Comparison of ENCODE assay signal across 1 cellular context in the genomic region with DNA sequence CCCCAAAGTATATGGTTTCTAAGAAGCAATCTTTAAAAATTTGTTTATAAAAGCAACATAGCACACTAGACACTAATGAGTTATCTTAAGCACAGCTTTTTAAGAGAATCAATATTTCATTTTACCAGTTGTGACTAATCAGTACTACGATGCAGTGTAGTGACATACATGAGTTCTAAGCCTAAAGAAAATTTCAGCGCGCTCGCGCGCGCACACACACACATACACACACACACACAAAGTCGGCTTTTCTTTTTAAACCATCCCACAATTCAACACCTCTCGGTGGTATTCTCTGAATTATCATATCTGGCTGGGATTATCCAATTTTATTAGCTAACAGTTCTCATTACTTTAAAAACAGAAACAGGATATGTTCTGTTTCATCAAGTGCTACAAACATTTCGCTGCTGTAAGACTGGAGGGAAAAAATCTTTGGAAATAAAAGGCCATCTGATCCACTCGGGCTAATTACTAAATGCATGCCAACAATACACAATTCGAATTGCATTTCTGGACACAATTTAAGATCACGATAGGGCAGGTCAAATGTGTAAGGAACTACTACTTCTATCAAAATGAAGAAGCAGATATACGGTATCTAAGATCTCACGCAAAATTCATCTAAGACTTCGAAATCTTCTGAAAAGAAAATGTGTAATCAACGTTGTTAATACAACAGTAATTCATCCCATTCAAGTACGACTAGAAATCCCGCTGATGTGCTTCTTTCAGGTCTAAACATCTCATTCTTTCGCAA.
TF ChIP-seq lines count a peak whose summit lies in the region.

No MANE protein-coding gene starts in this region.

TF ChIP-seq in HEK293, 187 proteins besides CTCF, POLR2A, EP300 and RAD21 (continued from another document):
- no peak for TF ChIP-seq SP2 (tag by site-specific recombination; IDR thresholded peaks at IDR 0.05)
- TF ChIP-seq ZNF521 (tag by site-specific recombination; IDR thresholded peaks at IDR 0.05) = no peak
- no peak for TF ChIP-seq ZNF555 (tag by site-specific recombination; conservative IDR thresholded peaks at IDR 0.05)
- no peak for TF ChIP-seq ZNF785 (tag by site-specific recombination; IDR thresholded peaks at IDR 0.05)
- TF ChIP-seq ZNF121 (tag by site-specific recombination; IDR thresholded peaks at IDR 0.05) = no peak
- TF ChIP-seq MYNN (tag by site-specific recombination; IDR thresholded peaks at IDR 0.05; ENCODE audit: borderline replicate concordance) = 0 out of 2 replicates have a peak, but pooled peaks have one; percentile 24
- no peak for TF ChIP-seq WT1 (tag by site-specific recombination; IDR thresholded peaks at IDR 0.05)
- TF ChIP-seq ZNF157 (tag by site-specific recombination; IDR thresholded peaks at IDR 0.05) = no peak
- TF ChIP-seq, protein P1, sequence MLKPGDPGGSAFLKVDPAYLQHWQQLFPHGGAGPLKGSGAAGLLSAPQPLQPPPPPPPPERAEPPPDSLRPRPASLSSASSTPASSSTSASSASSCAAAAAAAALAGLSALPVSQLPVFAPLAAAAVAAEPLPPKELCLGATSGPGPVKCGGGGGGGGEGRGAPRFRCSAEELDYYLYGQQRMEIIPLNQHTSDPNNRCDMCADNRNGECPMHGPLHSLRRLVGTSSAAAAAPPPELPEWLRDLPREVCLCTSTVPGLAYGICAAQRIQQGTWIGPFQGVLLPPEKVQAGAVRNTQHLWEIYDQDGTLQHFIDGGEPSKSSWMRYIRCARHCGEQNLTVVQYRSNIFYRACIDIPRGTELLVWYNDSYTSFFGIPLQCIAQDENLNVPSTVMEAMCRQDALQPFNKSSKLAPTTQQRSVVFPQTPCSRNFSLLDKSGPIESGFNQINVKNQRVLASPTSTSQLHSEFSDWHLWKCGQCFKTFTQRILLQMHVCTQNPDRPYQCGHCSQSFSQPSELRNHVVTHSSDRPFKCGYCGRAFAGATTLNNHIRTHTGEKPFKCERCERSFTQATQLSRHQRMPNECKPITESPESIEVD (tag by site-specific recombination; IDR thresholded peaks at IDR 0.05) = peak; percentile 67
- no peak for TF ChIP-seq ZNF747 (tag by site-specific recombination; IDR thresholded peaks at IDR 0.05)
- TF ChIP-seq, protein P2, sequence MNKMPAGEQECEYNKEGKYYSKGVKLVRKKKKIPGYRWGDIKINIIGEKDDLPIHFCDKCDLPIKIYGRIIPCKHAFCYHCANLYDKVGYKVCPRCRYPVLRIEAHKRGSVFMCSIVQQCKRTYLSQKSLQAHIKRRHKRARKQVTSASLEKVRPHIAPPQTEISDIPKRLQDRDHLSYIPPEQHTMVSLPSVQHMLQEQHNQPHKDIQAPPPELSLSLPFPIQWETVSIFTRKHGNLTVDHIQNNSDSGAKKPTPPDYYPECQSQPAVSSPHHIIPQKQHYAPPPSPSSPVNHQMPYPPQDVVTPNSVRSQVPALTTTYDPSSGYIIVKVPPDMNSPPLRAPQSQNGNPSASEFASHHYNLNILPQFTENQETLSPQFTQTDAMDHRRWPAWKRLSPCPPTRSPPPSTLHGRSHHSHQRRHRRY (tag by site-specific recombination; IDR thresholded peaks at IDR 0.05) = no peak
- no peak for TF ChIP-seq ZNF324 (tag by site-specific recombination; IDR thresholded peaks at IDR 0.05)
- TF ChIP-seq ZBTB20 (tag by site-specific recombination; IDR thresholded peaks at IDR 0.05) = no peak
- TF ChIP-seq ZNF404 (tag by site-specific recombination; IDR thresholded peaks at IDR 0.05) = no peak
- no peak for TF ChIP-seq ZNF248 (tag by site-specific recombination; IDR thresholded peaks at IDR 0.05)
- TF ChIP-seq GLIS2 (tag by site-specific recombination; IDR thresholded peaks at IDR 0.05) = no peak
- TF ChIP-seq, protein P3, sequence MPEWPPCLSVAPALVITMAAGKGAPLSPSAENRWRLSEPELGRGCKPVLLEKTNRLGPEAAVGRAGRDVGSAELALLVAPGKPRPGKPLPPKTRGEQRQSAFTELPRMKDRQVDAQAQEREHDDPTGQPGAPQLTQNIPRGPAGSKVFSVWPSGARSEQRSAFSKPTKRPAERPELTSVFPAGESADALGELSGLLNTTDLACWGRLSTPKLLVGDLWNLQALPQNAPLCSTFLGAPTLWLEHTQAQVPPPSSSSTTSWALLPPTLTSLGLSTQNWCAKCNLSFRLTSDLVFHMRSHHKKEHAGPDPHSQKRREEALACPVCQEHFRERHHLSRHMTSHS (tag by site-specific recombination; IDR thresholded peaks at IDR 0.05) = no peak
- no peak for TF ChIP-seq SALL2 (tag by site-specific recombination; IDR thresholded peaks at IDR 0.05; ENCODE audit: borderline replicate concordance)
- no peak for TF ChIP-seq ZNF549 (tag by site-specific recombination; IDR thresholded peaks at IDR 0.05)
- TF ChIP-seq, protein P4, sequence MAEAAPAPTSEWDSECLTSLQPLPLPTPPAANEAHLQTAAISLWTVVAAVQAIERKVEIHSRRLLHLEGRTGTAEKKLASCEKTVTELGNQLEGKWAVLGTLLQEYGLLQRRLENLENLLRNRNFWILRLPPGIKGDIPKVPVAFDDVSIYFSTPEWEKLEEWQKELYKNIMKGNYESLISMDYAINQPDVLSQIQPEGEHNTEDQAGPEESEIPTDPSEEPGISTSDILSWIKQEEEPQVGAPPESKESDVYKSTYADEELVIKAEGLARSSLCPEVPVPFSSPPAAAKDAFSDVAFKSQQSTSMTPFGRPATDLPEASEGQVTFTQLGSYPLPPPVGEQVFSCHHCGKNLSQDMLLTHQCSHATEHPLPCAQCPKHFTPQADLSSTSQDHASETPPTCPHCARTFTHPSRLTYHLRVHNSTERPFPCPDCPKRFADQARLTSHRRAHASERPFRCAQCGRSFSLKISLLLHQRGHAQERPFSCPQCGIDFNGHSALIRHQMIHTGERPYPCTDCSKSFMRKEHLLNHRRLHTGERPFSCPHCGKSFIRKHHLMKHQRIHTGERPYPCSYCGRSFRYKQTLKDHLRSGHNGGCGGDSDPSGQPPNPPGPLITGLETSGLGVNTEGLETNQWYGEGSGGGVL (tag by site-specific recombination; IDR thresholded peaks at IDR 0.05) = no peak
- no peak for TF ChIP-seq ZFP41 (tag by site-specific recombination; IDR thresholded peaks at IDR 0.05; ENCODE audit: borderline replicate concordance)
- no peak for TF ChIP-seq RBAK (tag by site-specific recombination; IDR thresholded peaks at IDR 0.05)
- TF ChIP-seq YY2 (tag by site-specific recombination; IDR thresholded peaks at IDR 0.05) = no peak
- TF ChIP-seq ZNF776 (tag by site-specific recombination; IDR thresholded peaks at IDR 0.05; ENCODE audit: borderline replicate concordance) = no peak
- no peak for TF ChIP-seq GLI4 (tag by site-specific recombination; IDR thresholded peaks at IDR 0.05)
- TF ChIP-seq ZNF138 (tag by site-specific recombination; IDR thresholded peaks at IDR 0.05; ENCODE audit: borderline replicate concordance) = no peak
- no peak for TF ChIP-seq HOXA7 (CRISPR knock-in tag; IDR thresholded peaks at IDR 0.05; ENCODE audit: borderline replicate concordance)
- TF ChIP-seq, protein P5, sequence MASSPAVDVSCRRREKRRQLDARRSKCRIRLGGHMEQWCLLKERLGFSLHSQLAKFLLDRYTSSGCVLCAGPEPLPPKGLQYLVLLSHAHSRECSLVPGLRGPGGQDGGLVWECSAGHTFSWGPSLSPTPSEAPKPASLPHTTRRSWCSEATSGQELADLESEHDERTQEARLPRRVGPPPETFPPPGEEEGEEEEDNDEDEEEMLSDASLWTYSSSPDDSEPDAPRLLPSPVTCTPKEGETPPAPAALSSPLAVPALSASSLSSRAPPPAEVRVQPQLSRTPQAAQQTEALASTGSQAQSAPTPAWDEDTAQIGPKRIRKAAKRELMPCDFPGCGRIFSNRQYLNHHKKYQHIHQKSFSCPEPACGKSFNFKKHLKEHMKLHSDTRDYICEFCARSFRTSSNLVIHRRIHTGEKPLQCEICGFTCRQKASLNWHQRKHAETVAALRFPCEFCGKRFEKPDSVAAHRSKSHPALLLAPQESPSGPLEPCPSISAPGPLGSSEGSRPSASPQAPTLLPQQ (tag by site-specific recombination; IDR thresholded peaks at IDR 0.05) = 0 out of 2 replicates have a peak, but pooled peaks have one; percentile 9
- TF ChIP-seq, protein P6, sequence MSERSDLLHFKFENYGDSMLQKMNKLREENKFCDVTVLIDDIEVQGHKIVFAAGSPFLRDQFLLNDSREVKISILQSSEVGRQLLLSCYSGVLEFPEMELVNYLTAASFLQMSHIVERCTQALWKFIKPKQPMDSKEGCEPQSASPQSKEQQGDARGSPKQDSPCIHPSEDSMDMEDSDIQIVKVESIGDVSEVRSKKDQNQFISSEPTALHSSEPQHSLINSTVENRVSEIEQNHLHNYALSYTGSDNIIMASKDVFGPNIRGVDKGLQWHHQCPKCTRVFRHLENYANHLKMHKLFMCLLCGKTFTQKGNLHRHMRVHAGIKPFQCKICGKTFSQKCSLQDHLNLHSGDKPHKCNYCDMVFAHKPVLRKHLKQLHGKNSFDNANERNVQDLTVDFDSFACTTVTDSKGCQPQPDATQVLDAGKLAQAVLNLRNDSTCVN (tag by site-specific recombination; optimal IDR thresholded peaks at IDR 0.05) = peak; percentile 60
- TF ChIP-seq, protein P7, sequence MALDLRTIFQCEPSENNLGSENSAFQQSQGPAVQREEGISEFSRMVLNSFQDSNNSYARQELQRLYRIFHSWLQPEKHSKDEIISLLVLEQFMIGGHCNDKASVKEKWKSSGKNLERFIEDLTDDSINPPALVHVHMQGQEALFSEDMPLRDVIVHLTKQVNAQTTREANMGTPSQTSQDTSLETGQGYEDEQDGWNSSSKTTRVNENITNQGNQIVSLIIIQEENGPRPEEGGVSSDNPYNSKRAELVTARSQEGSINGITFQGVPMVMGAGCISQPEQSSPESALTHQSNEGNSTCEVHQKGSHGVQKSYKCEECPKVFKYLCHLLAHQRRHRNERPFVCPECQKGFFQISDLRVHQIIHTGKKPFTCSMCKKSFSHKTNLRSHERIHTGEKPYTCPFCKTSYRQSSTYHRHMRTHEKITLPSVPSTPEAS (tag by site-specific recombination; IDR thresholded peaks at IDR 0.05) = peak; percentile 88
- TF ChIP-seq ZNF2 (tag by site-specific recombination; IDR thresholded peaks at IDR 0.05) = no peak
- no peak for TF ChIP-seq GLI2 (tag by site-specific recombination; IDR thresholded peaks at IDR 0.05; ENCODE audit: borderline replicate concordance, low read depth)
- TF ChIP-seq, protein P8, sequence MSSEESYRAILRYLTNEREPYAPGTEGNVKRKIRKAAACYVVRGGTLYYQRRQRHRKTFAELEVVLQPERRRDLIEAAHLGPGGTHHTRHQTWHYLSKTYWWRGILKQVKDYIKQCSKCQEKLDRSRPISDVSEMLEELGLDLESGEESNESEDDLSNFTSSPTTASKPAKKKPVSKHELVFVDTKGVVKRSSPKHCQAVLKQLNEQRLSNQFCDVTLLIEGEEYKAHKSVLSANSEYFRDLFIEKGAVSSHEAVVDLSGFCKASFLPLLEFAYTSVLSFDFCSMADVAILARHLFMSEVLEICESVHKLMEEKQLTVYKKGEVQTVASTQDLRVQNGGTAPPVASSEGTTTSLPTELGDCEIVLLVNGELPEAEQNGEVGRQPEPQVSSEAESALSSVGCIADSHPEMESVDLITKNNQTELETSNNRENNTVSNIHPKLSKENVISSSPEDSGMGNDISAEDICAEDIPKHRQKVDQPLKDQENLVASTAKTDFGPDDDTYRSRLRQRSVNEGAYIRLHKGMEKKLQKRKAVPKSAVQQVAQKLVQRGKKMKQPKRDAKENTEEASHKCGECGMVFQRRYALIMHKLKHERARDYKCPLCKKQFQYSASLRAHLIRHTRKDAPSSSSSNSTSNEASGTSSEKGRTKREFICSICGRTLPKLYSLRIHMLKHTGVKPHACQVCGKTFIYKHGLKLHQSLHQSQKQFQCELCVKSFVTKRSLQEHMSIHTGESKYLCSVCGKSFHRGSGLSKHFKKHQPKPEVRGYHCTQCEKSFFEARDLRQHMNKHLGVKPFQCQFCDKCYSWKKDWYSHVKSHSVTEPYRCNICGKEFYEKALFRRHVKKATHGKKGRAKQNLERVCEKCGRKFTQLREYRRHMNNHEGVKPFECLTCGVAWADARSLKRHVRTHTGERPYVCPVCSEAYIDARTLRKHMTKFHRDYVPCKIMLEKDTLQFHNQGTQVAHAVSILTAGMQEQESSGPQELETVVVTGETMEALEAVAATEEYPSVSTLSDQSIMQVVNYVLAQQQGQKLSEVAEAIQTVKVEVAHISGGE (tag by site-specific recombination; conservative IDR thresholded peaks at IDR 0.05; ENCODE audit: low read depth) = no peak
- TF ChIP-seq ZNF664 (tag by site-specific recombination; IDR thresholded peaks at IDR 0.05) = no peak
